ENCODE assay signal across 29 cellular contexts in the genomic region with DNA sequence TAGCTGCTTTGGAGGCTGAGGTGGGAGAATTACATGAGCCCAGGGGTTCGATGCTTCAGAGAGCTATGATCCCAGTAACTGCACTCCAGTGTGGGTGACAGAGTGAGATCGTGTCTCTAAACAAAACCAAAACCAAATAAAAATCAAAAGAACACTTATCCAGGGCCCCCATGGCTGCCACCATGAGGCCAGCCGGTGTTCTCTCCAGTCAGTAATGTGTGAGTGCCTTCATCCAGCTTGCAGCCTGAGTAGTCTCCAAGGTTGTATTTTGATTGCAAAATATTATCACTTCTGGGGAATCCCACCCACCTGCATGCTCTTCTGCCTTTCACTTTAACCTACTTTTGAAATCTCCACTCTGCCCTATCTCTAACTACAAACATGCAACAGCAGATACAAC.
"Had no signal": no experiment of that assay in that cellular context is flagged by ENCODE, and none has a peak within 500 bp of the region (broad histone marks: within the 10 kb centered on the region; RNA-seq: fewer than 3 reads in every experiment).

No MANE protein-coding gene starts in this region.

- H3K9me3 ChIP-seq: Peyer's patch, SJSA1, SK-N-SH had no signal

- DNase-seq: Karpas-422, MM.1S, MV-4-11, NCI-H1092, NCI-H1105, NCI-H1417 treated with DMSO at 0.1 percent for 48 hours, NCI-H1436 treated with DMSO at 0.1 percent for 48 hours, NCI-H1694 treated with DMSO at 0.1 percent for 48 hours, NCI-H187 treated with DMSO at 0.1 percent for 48 hours, NCI-H2029, NCI-H2081, NCI-H2171 treated with DMSO at 0.1 percent for 48 hours, NCI-H226, NCI-H446 treated with DMSO at 0.1 percent for 48 hours, NCI-H510A, NCI-H524, NCI-H526, NCI-H69, NCI-H748 treated with DMSO at 0.1 percent for 48 hours, NCI-H82, PC-3, Peyer's patch, Right ventricle myocardium superior, RPMI8226, SHP77 treated with DMSO at 0.1 percent for 48 hours, SK-N-SH, SW 1271 had no signal

- H3K27me3 ChIP-seq: Peyer's patch, SJSA1 had no signal

- H3K4me1 ChIP-seq: Peyer's patch, SJSA1 had no signal

- H3K27ac ChIP-seq: KMS-11, Peyer's patch, SJSA1 had no signal

- H3K4me2 ChIP-seq: KMS-11, SK-N-SH had no signal

- H3K4me3 ChIP-seq: Peyer's patch, SJSA1 had no signal

- H3K9ac ChIP-seq: KMS-11, SK-N-SH had no signal

- ATAC-seq: PC-3 had no signal

- H3K36me3 ChIP-seq: Peyer's patch, SJSA1 had no signal
